1 cellular context compared by ENCODE assay signal in genomic region chr7:123557631-123558505, GRCh38.
TF ChIP-seq lines count a peak whose summit lies in the region.

Gene NDUFA5 (minus strand): TSS chr7:123557818. CDS start chr7:123557795, 23 bp downstream.

TF ChIP-seq in HepG2, 621 proteins besides CTCF, POLR2A, EP300 and RAD21 (continued from another document and continues in another):
- no peak for TF ChIP-seq THRA (CRISPR knock-in tag; IDR thresholded peaks at IDR 0.05; ENCODE audit: borderline replicate concordance)
- no peak for TF ChIP-seq ZNF772 (CRISPR knock-in tag; IDR thresholded peaks at IDR 0.05)
- no peak for TF ChIP-seq SP2 (CRISPR knock-in tag; IDR thresholded peaks at IDR 0.05)
- no peak for TF ChIP-seq ZNF746 (CRISPR knock-in tag; IDR thresholded peaks at IDR 0.05)
- TF ChIP-seq SKI (IDR thresholded peaks at IDR 0.05; ENCODE audit: partially characterized antibody) = no peak
- no peak for TF ChIP-seq SIX1 (CRISPR knock-in tag; IDR thresholded peaks at IDR 0.05; ENCODE audit: borderline replicate concordance)
- TF ChIP-seq SIN3B (IDR thresholded peaks at IDR 0.05; ENCODE audit: low read length) = peak; percentile 75; the same call in 1 of the 2 replicates
- TF ChIP-seq TEAD3 (CRISPR knock-in tag; optimal IDR thresholded peaks at IDR 0.05; ENCODE audit: borderline replicate concordance) = peak; percentile 53
- TF ChIP-seq ZBTB37 (CRISPR knock-in tag; IDR thresholded peaks at IDR 0.05) = no peak
- TF ChIP-seq FOSL2 (CRISPR knock-in tag; IDR thresholded peaks at IDR 0.05) = peak; percentile 79
- TF ChIP-seq HIVEP1 (CRISPR knock-in tag; IDR thresholded peaks at IDR 0.05) = 0 out of 2 replicates have a peak, but pooled peaks have one; percentile 48
- TF ChIP-seq ZBTB43 (CRISPR knock-in tag; conservative IDR thresholded peaks at IDR 0.05) = no peak; the same call in 1 of the 2 replicates
- no peak for TF ChIP-seq PLSCR1 (CRISPR knock-in tag; IDR thresholded peaks at IDR 0.05; ENCODE audit: borderline replicate concordance)
- TF ChIP-seq ARID2 (CRISPR knock-in tag; IDR thresholded peaks at IDR 0.05; ENCODE audit: borderline replicate concordance) = peak; percentile 81; the same call in 1 of the 2 replicates
- peak; percentile 75; the same call in 1 of the 2 replicates for TF ChIP-seq DRAP1 (CRISPR knock-in tag; IDR thresholded peaks at IDR 0.05)
- TF ChIP-seq NFKBIZ (CRISPR knock-in tag; IDR thresholded peaks at IDR 0.05) = 0 out of 2 replicates have a peak, but pooled peaks have one; percentile 21
- TF ChIP-seq MIXL1 (CRISPR knock-in tag; IDR thresholded peaks at IDR 0.05) = no peak; the same call in 1 of the 2 replicates
- TF ChIP-seq ATF5 (CRISPR knock-in tag; IDR thresholded peaks at IDR 0.05; ENCODE audit: low read depth) = no peak
- no peak for TF ChIP-seq ATF7 (IDR thresholded peaks at IDR 0.05)
- no peak for TF ChIP-seq ATF7 (CRISPR knock-in tag; IDR thresholded peaks at IDR 0.05)
- TF ChIP-seq NONO (IDR thresholded peaks at IDR 0.05) = no peak
- peak; percentile 51; the same call in 1 of the 2 replicates for TF ChIP-seq NONO (CRISPR knock-in tag; conservative IDR thresholded peaks at IDR 0.05)
- peak; percentile 32; the same call in 1 of the 2 replicates for TF ChIP-seq ZNF644 (CRISPR knock-in tag; IDR thresholded peaks at IDR 0.05; ENCODE audit: low read depth)
- no peak for TF ChIP-seq ATF6 (CRISPR knock-in tag; conservative IDR thresholded peaks at IDR 0.05)
- no peak for TF ChIP-seq ZNF296 (CRISPR knock-in tag; conservative IDR thresholded peaks at IDR 0.05)
- no peak for TF ChIP-seq MATR3 (CRISPR knock-in tag; IDR thresholded peaks at IDR 0.05)
- peak; percentile 37; the same call in 1 of the 2 replicates for TF ChIP-seq SMAD3 (CRISPR knock-in tag; IDR thresholded peaks at IDR 0.05)
- TF ChIP-seq ZNF331 (CRISPR knock-in tag; IDR thresholded peaks at IDR 0.05) = no peak; the same call in 1 of the 2 replicates
- peak; percentile 9; the same call in 1 of the 2 replicates for TF ChIP-seq ELF3 (CRISPR knock-in tag; IDR thresholded peaks at IDR 0.05)
- TF ChIP-seq SMC3 (IDR thresholded peaks at IDR 0.05; ENCODE audit: low read length) = no peak
- TF ChIP-seq ZNF761 (CRISPR knock-in tag; conservative IDR thresholded peaks at IDR 0.05) = peak; percentile 71; the same call in 1 of the 2 replicates
- no peak for TF ChIP-seq ZFAT (CRISPR knock-in tag; conservative IDR thresholded peaks at IDR 0.05)
- TF ChIP-seq ZBTB33 (CRISPR knock-in tag; IDR thresholded peaks at IDR 0.05) = no peak
- no peak for TF ChIP-seq ZNF432 (CRISPR knock-in tag; IDR thresholded peaks at IDR 0.05; ENCODE audit: borderline replicate concordance)
- no peak for TF ChIP-seq ZNF530 (CRISPR knock-in tag; IDR thresholded peaks at IDR 0.05; ENCODE audit: low read depth)
- TF ChIP-seq POLR2G (IDR thresholded peaks at IDR 0.05; ENCODE audit: low read depth, low read length) = peak; percentile 80
- TF ChIP-seq MEF2D (CRISPR knock-in tag; IDR thresholded peaks at IDR 0.05) = no peak
- no peak for TF ChIP-seq ATAD3A (CRISPR knock-in tag; IDR thresholded peaks at IDR 0.05)
- TF ChIP-seq ZNF496 (CRISPR knock-in tag; IDR thresholded peaks at IDR 0.05; ENCODE audit: insufficient replicate concordance) = no peak
- TF ChIP-seq SOX5 (CRISPR knock-in tag; IDR thresholded peaks at IDR 0.05; ENCODE audit: borderline replicate concordance) = no peak
- TF ChIP-seq IRF1 (CRISPR knock-in tag; IDR thresholded peaks at IDR 0.05; ENCODE audit: low read depth) = no peak
- TF ChIP-seq ZNF577 (CRISPR knock-in tag; IDR thresholded peaks at IDR 0.05; ENCODE audit: borderline replicate concordance, low read depth) = no peak
- TF ChIP-seq MTF2 (CRISPR knock-in tag; IDR thresholded peaks at IDR 0.05; ENCODE audit: borderline replicate concordance) = no peak
- TF ChIP-seq CENPX (CRISPR knock-in tag; IDR thresholded peaks at IDR 0.05) = no peak
- TF ChIP-seq TRAFD1 (CRISPR knock-in tag; IDR thresholded peaks at IDR 0.05; ENCODE audit: borderline replicate concordance) = no peak
- TF ChIP-seq ZMAT5 (CRISPR knock-in tag; IDR thresholded peaks at IDR 0.05; ENCODE audit: borderline replicate concordance, low read depth) = no peak
- peak; percentile 31; the same call in 1 of the 2 replicates for TF ChIP-seq IKZF5 (CRISPR knock-in tag; IDR thresholded peaks at IDR 0.05)
- no peak for TF ChIP-seq ESRRA (CRISPR knock-in tag; IDR thresholded peaks at IDR 0.05; ENCODE audit: low read depth)
- no peak for TF ChIP-seq ZNF7 (CRISPR knock-in tag; IDR thresholded peaks at IDR 0.05)
- no peak for TF ChIP-seq SCMH1 (CRISPR knock-in tag; IDR thresholded peaks at IDR 0.05; ENCODE audit: borderline replicate concordance)
- no peak for TF ChIP-seq SYNCRIP (IDR thresholded peaks at IDR 0.05; ENCODE audit: insufficient read depth, low read depth, low read length)
- TF ChIP-seq GTF2F1 (IDR thresholded peaks at IDR 0.05; ENCODE audit: low read length) = no peak
- no peak for TF ChIP-seq PHF21A (CRISPR knock-in tag; IDR thresholded peaks at IDR 0.05)
- no peak for TF ChIP-seq SIX4 (CRISPR knock-in tag; IDR thresholded peaks at IDR 0.05)
- TF ChIP-seq ZNF451 (CRISPR knock-in tag; IDR thresholded peaks at IDR 0.05) = no peak
